ENCODE assay signal across 8 cellular contexts in the genomic region with DNA sequence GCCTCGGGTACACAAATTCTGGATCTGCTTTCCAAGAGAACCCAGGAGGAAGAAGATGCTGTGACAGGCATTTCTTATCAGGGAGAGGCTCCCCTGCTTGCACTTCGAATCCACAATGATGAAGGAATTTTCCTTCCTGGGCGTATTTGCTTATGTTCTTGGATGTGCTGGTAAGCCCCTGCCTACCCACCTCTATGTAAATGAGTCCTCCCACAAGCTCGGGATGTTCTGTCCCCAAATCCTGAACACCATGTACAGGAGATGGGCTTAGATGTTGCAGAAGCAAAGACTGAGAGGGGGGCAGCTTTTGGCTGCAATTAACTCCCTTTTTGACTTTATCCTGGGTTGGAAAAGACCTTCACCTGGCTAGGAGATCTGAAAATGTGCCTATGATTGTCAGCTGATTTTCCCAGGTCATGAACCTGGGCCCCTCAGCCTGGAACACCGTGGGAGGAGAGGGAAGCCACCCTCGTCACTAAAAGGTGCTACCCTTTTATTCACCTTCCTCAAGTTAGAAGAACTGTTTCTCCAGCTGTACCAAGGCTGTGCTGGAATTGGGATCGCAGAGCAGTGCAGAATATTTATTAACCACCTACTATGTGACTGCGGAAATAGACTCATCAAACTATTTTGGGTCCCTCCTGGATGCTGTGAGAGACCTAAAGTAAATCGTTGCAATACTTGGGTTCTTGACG.
"Had no signal": no experiment of that assay in that cellular context is flagged by ENCODE, and none has a peak within 500 bp of the region (broad histone marks: within the 10 kb centered on the region; RNA-seq: fewer than 3 reads in every experiment).

No MANE protein-coding gene starts in this region.

- ATAC-seq: GM23338, K562 had no signal

- DNase-seq: H9, HCEC 1CT, IMR-90, KG1 had no signal

- FAIRE-seq: H1, H54, K562 had no signal
